Comparison of ENCODE assay signal across 12 cellular contexts in genomic region chr22:37751449-37752188, GRCh38. TPM values are rescaled to one million over a fixed set of nuclear protein-coding genes. Genes with fewer than 3 reads are reported as not detected.
A peak's percentile ranks its signal among the peaks of the same experiment; 100 is the strongest.
DNase-seq lines count a peak whose midpoint lies in the region; ATAC-seq and TF ChIP-seq lines count a peak whose summit lies in the region.
"Had no signal": no experiment of that assay in that cellular context is flagged by ENCODE, and none has a peak within 500 bp of the region (broad histone marks: within the 10 kb centered on the region; RNA-seq: fewer than 3 reads in every experiment).

No MANE protein-coding gene starts in this region.

- no peak for ATAC-seq in right cardiac atrium
- no peak for ATAC-seq in psoas muscle
- no peak for ATAC-seq in GM18505 (IDR thresholded peaks at IDR 0.05; ENCODE audit: unreplicated experiment)
- ATAC-seq: activated CD4-positive, CD25-positive, alpha-beta regulatory T cell treated with anti-CD3 and anti-CD28 coated beads, Interleukin-2, amount 50 U/mL, for 24 hours had no signal

- DNase-seq in right cardiac atrium (peak in 2 of 3 donors; percentile 70 to 71), psoas muscle (no peak), kidney tubule cell (ENCODE audit: low spot score) (no peak)
- DNase-seq in activated CD8-positive, alpha-beta memory T cell treated with anti-CD3 and anti-CD28 coated beads, Interleukin-2, amount 50 U/mL, for 48 hours = no peak
- no peak for DNase-seq in activated naive CD4-positive, alpha-beta T cell treated with anti-CD3 and anti-CD28 coated beads for 36 hours
- DNase-seq: activated gamma-delta T cell treated with Interleukin-2 at 50 U/mL for 16 hours; NCI-H1930; stimulated activated CD4-positive, alpha-beta T cell treated with anti-CD3 and anti-CD28 coated beads, Interleukin-15, amount 100 ng/mL, for 24 hours had no signal

- no peak overlapping the region for H2AFZ ChIP-seq in ACC112 (ENCODE audit: low read length, unreplicated experiment)

- CTCF ChIA-PET in activated naive CD4-positive, alpha-beta T cell treated with anti-CD3 and anti-CD28 coated beads for 36 hours (lab: Charles Lee) = no interaction called here

- H3K79me2 ChIP-seq in ACC112 (ENCODE audit: control insufficient read depth, insufficient read depth, low read length, unreplicated experiment) = peaks cover 49% of the 10 kb centered on the region

- peaks cover 66% of the 10 kb centered on the region for H3K4me1 ChIP-seq in ACC112 (ENCODE audit: control insufficient read depth, insufficient read depth, low read length, unreplicated experiment)
- peaks cover 39% of the 10 kb centered on the region for H3K4me1 ChIP-seq in right cardiac atrium (ENCODE audit: control insufficient read depth, insufficient read depth, low read length)
- H3K4me1 ChIP-seq in psoas muscle = peaks cover 53% of the 10 kb centered on the region

- no peaks in the 10 kb centered on the region for H3K27me3 Mint-ChIP-seq in activated naive CD4-positive, alpha-beta T cell treated with anti-CD3 and anti-CD28 coated beads for 36 hours (ENCODE audit: low read depth)

- 39% methylated on average over 11 of the region's 11 CpGs for WGBS in right cardiac atrium
- WGBS in psoas muscle, 3 donors = 56 to 66% (median 64%) methylated on average over 11 of the region's 11 CpGs

- intact Hi-C loops in right cardiac atrium (cut with DNase I) = no loop called here
- intact Hi-C loops in psoas muscle (cut with DNase I) = no loop called here
- intact Hi-C loops in activated naive CD4-positive, alpha-beta T cell treated with anti-CD3 and anti-CD28 coated beads for 36 hours (cut with micrococcal nuclease) = no loop called here

- H3K9me3 ChIP-seq in right cardiac atrium (ENCODE audit: control insufficient read depth, low read length) (no peaks in the 10 kb centered on the region), psoas muscle (no peaks in the 10 kb centered on the region)

- H3K4me1 Mint-ChIP-seq in activated naive CD4-positive, alpha-beta T cell treated with anti-CD3 and anti-CD28 coated beads for 36 hours (ENCODE audit: low read depth) = peaks cover 3% of the 10 kb centered on the region

- H3K27me3 ChIP-seq in ACC112 (ENCODE audit: insufficient read depth, low read length) (no peaks in the 10 kb centered on the region), right cardiac atrium (ENCODE audit: control insufficient read depth, insufficient read depth) (no peaks in the 10 kb centered on the region), psoas muscle (ENCODE audit: insufficient read depth in 3 of 3, low read length in 2 of 3) (no peaks in the 10 kb centered on the region)

- no peak overlapping the region for H3K4me3 ChIP-seq in ACC112 (ENCODE audit: low read depth, low read length)
- H3K4me3 ChIP-seq in right cardiac atrium (ENCODE audit: low read length) = no peak overlapping the region
- H3K4me3 ChIP-seq in psoas muscle = peak overlapping the region; percentile 15

- no peak overlapping the region for H3K27ac Mint-ChIP-seq in activated naive CD4-positive, alpha-beta T cell treated with anti-CD3 and anti-CD28 coated beads for 36 hours

- no peak overlapping the region for H3K4me3 Mint-ChIP-seq in activated naive CD4-positive, alpha-beta T cell treated with anti-CD3 and anti-CD28 coated beads for 36 hours

- no peaks in the 10 kb centered on the region for H3K36me3 Mint-ChIP-seq in activated naive CD4-positive, alpha-beta T cell treated with anti-CD3 and anti-CD28 coated beads for 36 hours (ENCODE audit: low read depth)

- TF ChIP-seq POLR2A in GM18505 (IDR thresholded peaks at IDR 0.05; ENCODE audit: borderline replicate concordance, extremely low read depth, insufficient read depth, insufficient read length) = no peak

- H3K9me3 Mint-ChIP-seq in activated naive CD4-positive, alpha-beta T cell treated with anti-CD3 and anti-CD28 coated beads for 36 hours = no peaks in the 10 kb centered on the region

- TF ChIP-seq CTCF in psoas muscle (IDR thresholded peaks at IDR 0.05) = no peak

- H3K27ac ChIP-seq in ACC112 (ENCODE audit: low read depth, low read length) (peak overlapping the region; percentile 96), angular gyrus (ENCODE audit: low read depth, low read length) (peak overlapping the region; percentile 56), right cardiac atrium (ENCODE audit: low read length) (peak overlapping the region; percentile 99), psoas muscle (peak overlapping the region; percentile 78)

- H3K36me3 ChIP-seq in ACC112 (ENCODE audit: insufficient read depth, low read length) (no peaks in the 10 kb centered on the region), psoas muscle (ENCODE audit: insufficient read depth in 1 of 2, low read depth in 1 of 2) (peaks cover 0 to 25% of the 10 kb centered on the region in 2 donors)

RNA-seq across cellular contexts. Expression of gene TRIOBP, which starts 54.8 kb away (rescaled TPM):
- total RNA-seq in right cardiac atrium (100 to 1,000 TPM in 1 of 4 donors, 10 to 100 TPM in 3; 84.8 to 105 (median 92.5) TPM), psoas muscle (10 to 100 TPM; 22.1 to 34.6 (median 24.5) TPM)
- polyA plus RNA-seq in right cardiac atrium (82.1 TPM), psoas muscle (10 to 100 TPM; 19.1 to 42.7 (median 24.7) TPM)
- total RNA-seq in activated naive CD4-positive, alpha-beta T cell treated with anti-CD3 and anti-CD28 coated beads for 36 hours = 10 to 100 TPM; 17.5 to 18.8 TPM

RNA-seq across cellular contexts. Expression of gene GCAT, which starts 56.1 kb away (rescaled TPM):
- total RNA-seq in right cardiac atrium (10 to 100 TPM; 10.3 to 20.2 (median 15.3) TPM), psoas muscle (10 to 100 TPM in 1 of 4 donors, 1 to 10 TPM in 3; 7.7 to 19.2 (median 9.3) TPM)
- polyA plus RNA-seq in right cardiac atrium (19.5 TPM), psoas muscle (1 to 10 TPM; 5.4 to 8.3 (median 7.8) TPM)
- 10 to 100 TPM; 26.9 to 27.2 TPM for total RNA-seq in activated naive CD4-positive, alpha-beta T cell treated with anti-CD3 and anti-CD28 coated beads for 36 hours

Comparison
In these comparisons a context has a peak if more than half of its experiments do, and no peak if none do; other contexts are left out.
1. DNase-seq: peak in right cardiac atrium (2 of 3); none in psoas muscle (0 of 2), activated CD8-positive, alpha-beta memory T cell treated with anti-CD3 and anti-CD28 coated beads, Interleukin-2, amount 50 U/mL, for 48 hours (single experiment), kidney tubule cell (single experiment) and activated naive CD4-positive, alpha-beta T cell treated with anti-CD3 and anti-CD28 coated beads for 36 hours (single experiment).
2. Peak in every context shown above with its lines, with median percentiles within 50 percentile points of each other: H3K27ac ChIP-seq.